In genomic region chr6:29705389-29706231, GRCh38 we compare ENCODE assay signal across 8 cellular contexts. TPM values are rescaled to one million over a fixed set of nuclear protein-coding genes. Genes with fewer than 3 reads are reported as not detected.
A peak's percentile ranks its signal among the peaks of the same experiment; 100 is the strongest.
DNase-seq lines count a peak whose midpoint lies in the region; ATAC-seq, FAIRE-seq and TF ChIP-seq lines count a peak whose summit lies in the region.

No MANE protein-coding gene starts in this region.

- H3K9me2 ChIP-seq in SK-N-SH = no peaks in the 10 kb centered on the region

- no peak for FAIRE-seq in pancreas (lab: Jason Lieb, UNC)

- WGBS in SK-N-SH (ENCODE audit: low lambda C conversion rate) = 14% methylated on average over 10 of the region's 10 CpGs
- 33 to 35% methylated on average over 10 of the region's 10 CpGs for WGBS in pancreas, 2 donors

- ATAC-seq in pancreas = peak; percentile 69 to 94 (median 82)
- no peak for ATAC-seq in HG03460 (IDR thresholded peaks at IDR 0.05; ENCODE audit: unreplicated experiment)

- peak; percentile 64 for TF ChIP-seq CTCF in SK-N-SH (IDR thresholded peaks at IDR 0.05)
- peak in 2 of 4 donors; percentile 18 to 32 for TF ChIP-seq CTCF in pancreas (IDR thresholded peaks at IDR 0.05)

- intact Hi-C loops in pancreas (cut with DNase I) = loop anchor here in 1 of 3 donors (10.0 kb wide), 1 partner anchor 129 kb away; no protein-coding TSS in a partner anchor

- H3K9me3 ChIP-seq in SK-N-SH = no peaks in the 10 kb centered on the region
- H3K9me3 ChIP-seq in pancreas = no peaks in the 10 kb centered on the region

- POLR2A ChIA-PET in SK-N-SH (lab: Yijun Ruan, JAX) = no interaction called here

- no peak overlapping the region for H3K4me2 ChIP-seq in SK-N-SH

- H3K27me3 ChIP-seq in H7 (ENCODE audit: control insufficient read depth, insufficient read depth, low read length) (no peaks in the 10 kb centered on the region; the same call in 1 of the 2 replicates), SK-N-SH (ENCODE audit: insufficient read depth) (peaks cover 52% of the 10 kb centered on the region; the same call in 1 of the 2 replicates), pancreas (peaks cover 0 to 6% (median 0%) of the 10 kb centered on the region in 4 donors)

- H3K9ac ChIP-seq in SK-N-SH = no peak overlapping the region

- H3K36me3 ChIP-seq in H7 (replicated peaks; ENCODE audit: control insufficient read depth, insufficient read depth, low read length) = no peaks in the 10 kb centered on the region
- H3K36me3 ChIP-seq in SK-N-SH (replicated peaks in 1 of 2; ENCODE audit: control insufficient read depth in 1 of 2, insufficient read depth in 2 of 2, low read length in 1 of 2) = no peaks in the 10 kb centered on the region
- H3K36me3 ChIP-seq in pancreas = no peaks in the 10 kb centered on the region

- no peak overlapping the region for H2AFZ ChIP-seq in SK-N-SH (ENCODE audit: low read depth)

- H3K4me1 ChIP-seq in SK-N-SH (ENCODE audit: control insufficient read depth in 1 of 2, insufficient read depth in 2 of 2, low read depth in 1 of 2, low read length in 1 of 2) (no peaks in the 10 kb centered on the region), pancreas (no peaks in the 10 kb centered on the region)

- H3K4me3 ChIP-seq in H7 (ENCODE audit: insufficient read depth, low read depth, low read length) (no peak overlapping the region), SK-N-SH (ENCODE audit: low read depth in 2 of 2, low read length in 1 of 2) (peak overlapping the region in 1 of 2 experiments; percentile 21; a peak in 1 of 4 replicates), pancreas (no peak overlapping the region)

- peak; percentile 71 for TF ChIP-seq RAD21 in SK-N-SH (IDR thresholded peaks at IDR 0.05; ENCODE audit: low read length)

- no peak for TF ChIP-seq EP300 in SK-N-SH (IDR thresholded peaks at IDR 0.05; ENCODE audit: borderline replicate concordance in 1 of 2, low read depth in 1 of 2, low read length in 1 of 2)

- no peaks in the 10 kb centered on the region for H3K79me2 ChIP-seq in SK-N-SH (ENCODE audit: insufficient read depth)

- H3K27ac ChIP-seq in SK-N-SH (ENCODE audit: low read depth in 2 of 2, low read length in 1 of 2) (no peak overlapping the region), pancreas (no peak overlapping the region)

- H3F3A ChIP-seq in SK-N-SH (replicated peaks; ENCODE audit: insufficient read depth) = no peaks in the 10 kb centered on the region

- no peaks in the 10 kb centered on the region for H4K20me1 ChIP-seq in SK-N-SH (ENCODE audit: insufficient read depth)

- CTCF ChIA-PET in SK-N-SH (lab: Yijun Ruan, JAX) = interaction anchor here (0.7 to 2.1 kb wide), 9 partner anchors 11 to 334 kb away, joined by 3 to 7 read pairs (median 4); no protein-coding TSS in a partner anchor

- peak; percentile 42 for DNase-seq in CD1c-positive myeloid dendritic cell (ENCODE audit: extremely low spot score)
- DNase-seq in H7 = peak; percentile 77
- DNase-seq in SK-N-SH = peak; percentile 61
- peak; percentile 57 for DNase-seq in foreskin melanocyte
- peak in 2 of 6 donors; percentile 26 to 46 for DNase-seq in pancreas
- DNase-seq in activated CD4-positive, CD25-positive, alpha-beta regulatory T cell (lab: John Stamatoyannopoulos, UW) = no peak
- no peak for DNase-seq in stimulated activated CD4-positive, alpha-beta T cell treated with anti-CD3 and anti-CD28 coated beads, Interleukin-2, amount 100 ng/mL, for 24 hours

TF ChIP-seq in SK-N-SH, 30 proteins besides CTCF, POLR2A, EP300 and RAD21:
- peak; percentile 53 for TF ChIP-seq SMC3 (IDR thresholded peaks at IDR 0.05; ENCODE audit: low read depth, low read length)
- TF ChIP-seq REST (IDR thresholded peaks at IDR 0.05; ENCODE audit: low read depth, low read length) = no peak

RNA-seq across cellular contexts. Expression of gene HLA-F, which starts 17.6 kb away (rescaled TPM):
- 3.6 and 3.8 TPM in 2 replicates for total RNA-seq in H7 (2014; rRNA removed; shearing (Covaris generic))
- polyA plus RNA-seq in SK-N-SH (2012; rRNA removed) (0.28 and 0.31 TPM in 2 replicates), pancreas (10 to 100 TPM; 30.1 to 72.6 TPM)
- polyA plus RNA-seq in SK-N-SH (2012; cell fraction: cytosol; rRNA removed) = 0.07 and 0.08 TPM in 2 replicates
- polyA plus RNA-seq in SK-N-SH (2012; cell fraction: nucleus; rRNA removed) = 0.25 and 0.34 TPM in 2 replicates
- 10 to 100 TPM in 4 of 6 donors, 1 to 10 TPM in 2; 6.1 to 33.8 (median 12.7) TPM for total RNA-seq in pancreas

RNA-seq across cellular contexts. Expression of gene ZFP57, which starts 24.7 kb away (rescaled TPM):
- 0.10 and 0.74 TPM in 2 replicates for total RNA-seq in H7 (2014; rRNA removed; shearing (Covaris generic))
- not detected in 2 replicates for polyA plus RNA-seq in SK-N-SH (2012; rRNA removed)
- not detected in 2 replicates for polyA plus RNA-seq in SK-N-SH (2012; cell fraction: cytosol; rRNA removed)
- not detected in 2 replicates for polyA plus RNA-seq in SK-N-SH (2012; cell fraction: nucleus; rRNA removed)
- under 1 TPM in 2 of 6 donors, not detected in 4; 0.09 to 0.12 TPM for total RNA-seq in pancreas
- 1 to 10 TPM in 1 of 2 donors, not detected in 1; 1.1 TPM for polyA plus RNA-seq in pancreas

RNA-seq across cellular contexts. Expression of gene MOG, which starts 48.7 kb away (rescaled TPM):
- 1.4 and 2.0 TPM in 2 replicates for total RNA-seq in H7 (2014; rRNA removed; shearing (Covaris generic))
- polyA plus RNA-seq in SK-N-SH (2012; rRNA removed) = not detected in 2 replicates
- polyA plus RNA-seq in SK-N-SH (2012; cell fraction: cytosol; rRNA removed) = not detected in 2 replicates
- not detected in 2 replicates for polyA plus RNA-seq in SK-N-SH (2012; cell fraction: nucleus; rRNA removed)
- total RNA-seq in pancreas = not detected
- not detected for polyA plus RNA-seq in pancreas

Comparison
In these comparisons a context has a peak if more than half of its experiments do, and no peak if none do; other contexts are left out.
1. DNase-seq: peak in CD1c-positive myeloid dendritic cell (single experiment), H7 (single experiment), SK-N-SH (single experiment) and foreskin melanocyte (single experiment); none in activated CD4-positive, CD25-positive, alpha-beta regulatory T cell (0 of 4) and stimulated activated CD4-positive, alpha-beta T cell treated with anti-CD3 and anti-CD28 coated beads, Interleukin-2, amount 100 ng/mL, for 24 hours (0 of 2).